ENCODE assay signal across 9 cellular contexts in genomic region chr17:65047939-65048338, GRCh38. TPM values are rescaled to one million over a fixed set of nuclear protein-coding genes. Genes with fewer than 3 reads are reported as not detected.
DNase-seq lines count a peak whose midpoint lies in the region; ATAC-seq and TF ChIP-seq lines count a peak whose summit lies in the region.
"Had no signal": no experiment of that assay in that cellular context is flagged by ENCODE, and none has a peak within 500 bp of the region (broad histone marks: within the 10 kb centered on the region; RNA-seq: fewer than 3 reads in every experiment).

No MANE protein-coding gene starts in this region.

- no peak for TF ChIP-seq POLR2A in thyroid gland (IDR thresholded peaks at IDR 0.05)

- H3K9me3 Mint-ChIP-seq in activated CD8-positive, alpha-beta memory T cell treated with anti-CD3 and anti-CD28 coated beads, Interleukin-2, amount 10 ng/mL, durations not matched to agents 7 days and 5 days (ENCODE audit: low read depth): no peaks in the 10 kb centered on the region
- no peaks in the 10 kb centered on the region for H3K9me3 Mint-ChIP-seq in activated naive CD8-positive, alpha-beta T cell (ENCODE audit: low read depth)
- no peaks in the 10 kb centered on the region for H3K9me3 Mint-ChIP-seq in Calu3 (ENCODE audit: low read depth, unreplicated experiment)

- no peaks in the 10 kb centered on the region for H3K27me3 ChIP-seq in lower lobe of right lung (ENCODE audit: low read depth)
- H3K27me3 ChIP-seq in thyroid gland: no peaks in the 10 kb centered on the region

- 76 to 85% methylated on average over 2 of the region's 2 CpGs for WGBS in thyroid gland, 2 donors

- H3K36me3 ChIP-seq in lower lobe of right lung (peaks cover 66% of the 10 kb centered on the region), thyroid gland (peaks cover 5 to 10% of the 10 kb centered on the region in 2 donors)

- peak overlapping the region; percentile 59 for H3K27ac Mint-ChIP-seq in activated CD8-positive, alpha-beta memory T cell treated with anti-CD3 and anti-CD28 coated beads, Interleukin-2, amount 10 ng/mL, durations not matched to agents 7 days and 5 days
- H3K27ac Mint-ChIP-seq in activated naive CD8-positive, alpha-beta T cell: peak overlapping the region; percentile 77
- H3K27ac Mint-ChIP-seq in Calu3 (ENCODE audit: unreplicated experiment): no peak overlapping the region

- peak overlapping the region; percentile 50 for H3K27ac ChIP-seq in lower lobe of right lung
- H3K27ac ChIP-seq in thyroid gland: peak overlapping the region; percentile 60 to 85 (median 67)

- H3K4me1 ChIP-seq in lower lobe of right lung: peaks cover 90% of the 10 kb centered on the region
- peaks cover 33 to 58% of the 10 kb centered on the region in 2 donors for H3K4me1 ChIP-seq in thyroid gland

- CTCF ChIA-PET in activated CD8-positive, alpha-beta memory T cell treated with anti-CD3 and anti-CD28 coated beads, Interleukin-2, amount 10 ng/mL, durations not matched to agents 7 days and 5 days (lab: Charles Lee): interaction anchor here (0.7 to 1.4 kb wide), 2 partner anchors 22 to 52 kb away, joined by 3 to 4 read pairs; no protein-coding TSS in a partner anchor
- CTCF ChIA-PET in Calu3 (lab: Charles Lee): no interaction called here

- no TSS peak for BruUV-seq in Calu3 (replicated peaks; lab: Mats Ljungman, UMichigan)

- peaks cover 76% of the 10 kb centered on the region for H3K4me1 Mint-ChIP-seq in activated CD8-positive, alpha-beta memory T cell treated with anti-CD3 and anti-CD28 coated beads, Interleukin-2, amount 10 ng/mL, durations not matched to agents 7 days and 5 days
- H3K4me1 Mint-ChIP-seq in activated naive CD8-positive, alpha-beta T cell (ENCODE audit: low read depth): peaks cover 82% of the 10 kb centered on the region
- no peaks in the 10 kb centered on the region for H3K4me1 Mint-ChIP-seq in Calu3 (ENCODE audit: low read depth, unreplicated experiment)

- H3K4me3 Mint-ChIP-seq in activated CD8-positive, alpha-beta memory T cell treated with anti-CD3 and anti-CD28 coated beads, Interleukin-2, amount 10 ng/mL, durations not matched to agents 7 days and 5 days: no peak overlapping the region
- peak overlapping the region; percentile 23 for H3K4me3 Mint-ChIP-seq in activated naive CD8-positive, alpha-beta T cell
- H3K4me3 Mint-ChIP-seq in Calu3 (ENCODE audit: low read depth, unreplicated experiment): no peak overlapping the region

- no peak overlapping the region for H3K4me3 ChIP-seq in lower lobe of right lung
- no peak overlapping the region for H3K4me3 ChIP-seq in thyroid gland (replicated peaks in 1 of 3)

- no peak for ATAC-seq in activated CD8-positive, alpha-beta memory T cell treated with anti-CD3 and anti-CD28 coated beads, Interleukin-2, amount 10 ng/mL, durations not matched to agents 7 days and 5 days
- ATAC-seq in lower lobe of right lung: peak; percentile 81 to 87
- ATAC-seq in GM21619 (IDR thresholded peaks at IDR 0.05; ENCODE audit: unreplicated experiment): no peak

- H3K27me3 Mint-ChIP-seq in activated CD8-positive, alpha-beta memory T cell treated with anti-CD3 and anti-CD28 coated beads, Interleukin-2, amount 10 ng/mL, durations not matched to agents 7 days and 5 days: no peaks in the 10 kb centered on the region
- no peaks in the 10 kb centered on the region for H3K27me3 Mint-ChIP-seq in activated naive CD8-positive, alpha-beta T cell
- no peaks in the 10 kb centered on the region for H3K27me3 Mint-ChIP-seq in Calu3 (ENCODE audit: unreplicated experiment)

- H3K36me3 Mint-ChIP-seq in activated CD8-positive, alpha-beta memory T cell treated with anti-CD3 and anti-CD28 coated beads, Interleukin-2, amount 10 ng/mL, durations not matched to agents 7 days and 5 days: peaks cover 63% of the 10 kb centered on the region
- peaks cover 11% of the 10 kb centered on the region for H3K36me3 Mint-ChIP-seq in activated naive CD8-positive, alpha-beta T cell
- peaks cover 27% of the 10 kb centered on the region for H3K36me3 Mint-ChIP-seq in Calu3 (ENCODE audit: insufficient read depth, unreplicated experiment)

- TF ChIP-seq CTCF in lower lobe of right lung (IDR thresholded peaks at IDR 0.05) (no peak), thyroid gland (IDR thresholded peaks at IDR 0.05) (no peak), Calu3 (IDR thresholded peaks at IDR 0.05; ENCODE audit: unreplicated experiment) (no peak)

- intact Hi-C loops in lower lobe of right lung (cut with DNase I): no loop called here
- intact Hi-C loops in thyroid gland (cut with DNase I): no loop called here
- intact Hi-C loops in Calu3 (cut with micrococcal nuclease; ENCODE audit: unreplicated experiment): no loop called here

- no peaks in the 10 kb centered on the region for H3K9me3 ChIP-seq in lower lobe of right lung
- H3K9me3 ChIP-seq in thyroid gland: no peaks in the 10 kb centered on the region

- DNase-seq in activated CD8-positive, alpha-beta memory T cell treated with anti-CD3 and anti-CD28 coated beads, Interleukin-2, amount 10 ng/mL, durations not matched to agents 7 days and 5 days: no peak
- DNase-seq in activated CD8-positive, alpha-beta memory T cell treated with anti-CD3 and anti-CD28 coated beads for 24 hours: no peak
- no peak for DNase-seq in lower lobe of right lung
- no peak for DNase-seq in thyroid gland
- DNase-seq in Calu3: no peak
- DNase-seq in cortex of kidney (lab: John Stamatoyannopoulos, UW): no peak
- DNase-seq: NCI-H1048 had no signal

RNA-seq across cellular contexts. Expression of gene GNA13, which starts 8.6 kb away (rescaled TPM):
- 10 to 100 TPM; 78.2 to 79.9 TPM for total RNA-seq in activated CD8-positive, alpha-beta memory T cell treated with anti-CD3 and anti-CD28 coated beads, Interleukin-2, amount 10 ng/mL, durations not matched to agents 7 days and 5 days
- total RNA-seq in lower lobe of right lung (51.6 TPM), thyroid gland (10 to 100 TPM; 39.4 to 59.4 (median 49.9) TPM), Calu3 (2022) (15.7 and 18.2 TPM in 2 replicates)

Comparison
In these comparisons a context has a peak if more than half of its experiments do, and no peak if none do; other contexts are left out.
1. ATAC-seq: peak in lower lobe of right lung (2 of 2); none in activated CD8-positive, alpha-beta memory T cell treated with anti-CD3 and anti-CD28 coated beads, Interleukin-2, amount 10 ng/mL, durations not matched to agents 7 days and 5 days (single experiment) and GM21619 (single experiment).